22 cellular contexts compared by ENCODE assay signal in the genomic region with DNA sequence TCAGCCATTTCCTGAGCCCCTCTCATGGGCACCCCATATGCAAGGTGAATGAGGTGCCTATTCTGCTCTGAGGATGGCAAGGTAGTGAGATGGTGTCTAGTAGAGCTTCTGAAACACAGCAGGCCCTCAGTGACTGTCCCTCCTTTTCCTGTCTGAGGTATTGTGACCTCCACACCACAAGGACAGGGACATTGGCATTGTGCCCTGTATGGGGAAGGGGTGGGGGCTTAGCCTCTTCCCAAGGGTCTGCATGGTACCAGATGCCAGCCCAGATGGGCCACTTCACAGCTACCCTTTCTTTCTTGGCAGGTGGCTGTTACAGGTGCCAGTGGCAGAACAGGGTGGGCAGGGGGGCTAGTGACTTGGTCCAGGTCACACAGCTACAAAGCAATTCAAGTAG.
"Had no signal": no experiment of that assay in that cellular context is flagged by ENCODE, and none has a peak within 500 bp of the region (broad histone marks: within the 10 kb centered on the region; RNA-seq: fewer than 3 reads in every experiment).

No MANE protein-coding gene starts in this region.

- H3K27ac ChIP-seq: dorsolateral prefrontal cortex, lower lobe of right lung, SJSA1, WERI-Rb-1 had no signal

- H3K9me3 ChIP-seq: lower lobe of right lung, SJSA1 had no signal

- H3K4me3 ChIP-seq: dorsolateral prefrontal cortex, lower lobe of right lung, SJSA1 had no signal

- H3K4me1 ChIP-seq: lower lobe of right lung, SJSA1 had no signal

- DNase-seq: activated CD8-positive, alpha-beta memory T cell treated with anti-CD3 and anti-CD28 coated beads, Interleukin-2, amount 50 U/mL, for 4 hours; activated effector memory CD4-positive, alpha-beta T cell treated with Interleukin-2 at 50 U/mL for 16 hours; activated naive CD4-positive, alpha-beta T cell treated with anti-CD3 and anti-CD28 coated beads for 36 hours; activated naive CD8-positive, alpha-beta T cell treated with anti-CD3 and anti-CD28 coated beads, Interleukin-2, amount 10 ng/mL, durations not matched to agents 7 days and 5 days; activated T-cell treated with anti-CD3 and anti-CD28 coated beads, Interleukin-2, amount 50 U/mL, for 48 hours; amniotic stem cell; caudate nucleus; effector memory CD8-positive, alpha-beta T cell; foreskin melanocyte; glutamatergic neuron; hippocampal formation; lower lobe of right lung; naive thymus-derived CD4-positive, alpha-beta T cell; retina; stimulated activated CD4-positive, alpha-beta T cell treated with anti-CD3 and anti-CD28 coated beads, Interleukin-2, amount 100 ng/mL, for 24 hours; stimulated activated CD8-positive, alpha-beta memory T cell treated with anti-CD3 and anti-CD28 coated beads, Interleukin-4, amount 100 ng/mL, for 48 hours; stimulated activated naive CD4-positive, alpha-beta T cell; T-helper 1 cell; WERI-Rb-1 had no signal

- H3K27me3 ChIP-seq: dorsolateral prefrontal cortex, SJSA1 had no signal

- ATAC-seq: effector memory CD8-positive, alpha-beta T cell; esophagus mucosa; lower lobe of right lung; naive thymus-derived CD4-positive, alpha-beta T cell had no signal
